ENCODE assay signal across 9 cellular contexts in genomic region chr7:29102554-29103151, GRCh38. TPM values are rescaled to one million over a fixed set of nuclear protein-coding genes. Genes with fewer than 3 reads are reported as not detected.
DNase-seq lines count a peak whose midpoint lies in the region; ATAC-seq and TF ChIP-seq lines count a peak whose summit lies in the region.
"Had no signal": no experiment of that assay in that cellular context is flagged by ENCODE, and none has a peak within 500 bp of the region (broad histone marks: within the 10 kb centered on the region; RNA-seq: fewer than 3 reads in every experiment).

No MANE protein-coding gene starts in this region.

- H3K36me3 Mint-ChIP-seq in natural killer cell = no peaks in the 10 kb centered on the region

- H3K27ac Mint-ChIP-seq in natural killer cell = no peak overlapping the region
- H3K27ac Mint-ChIP-seq: dendritic cell treated with granulocyte-macrophage colony-stimulating factor and Interleukin-4, amounts not matched to agents 40 ng/mL and 50 ng/mL, for 4 days had no signal

- H3K27ac ChIP-seq in 22Rv1 = no peak overlapping the region
- H3K27ac ChIP-seq in VCaP = no peak overlapping the region

- TF ChIP-seq CTCF in 22Rv1 (IDR thresholded peaks at IDR 0.05) (peak; percentile 89), VCaP (conservative IDR thresholded peaks at IDR 0.05) (peak; percentile 84), natural killer cell (IDR thresholded peaks at IDR 0.05) (peak; percentile 63)

- peak in 2 of 3 donors; percentile 63 to 72 for ATAC-seq in natural killer cell

- intact Hi-C loops in natural killer cell (cut with micrococcal nuclease) = loop anchor here (1.0 kb wide), 3 partner anchors 146 to 180 kb away; no protein-coding TSS in a partner anchor

- no peak overlapping the region for H3K4me3 Mint-ChIP-seq in natural killer cell
- H3K4me3 Mint-ChIP-seq: dendritic cell treated with granulocyte-macrophage colony-stimulating factor and Interleukin-4, amounts not matched to agents 40 ng/mL and 50 ng/mL, for 4 days had no signal

- peaks cover 5 to 9% of the 10 kb centered on the region in 2 donors for H3K4me1 Mint-ChIP-seq in natural killer cell

- H3K9me3 Mint-ChIP-seq in natural killer cell = no peaks in the 10 kb centered on the region
- H3K9me3 Mint-ChIP-seq: dendritic cell treated with granulocyte-macrophage colony-stimulating factor and Interleukin-4, amounts not matched to agents 40 ng/mL and 50 ng/mL, for 4 days had no signal

- DNase-seq in GDM1 (lab: John Stamatoyannopoulos, UW) (peak; percentile 24), NCI-H1092 treated with DMSO at 0.1 percent for 48 hours (lab: John Stamatoyannopoulos, UW) (peak; percentile 79), fibroblast of gingiva (ENCODE audit: low read depth) (peak; percentile 55), natural killer cell (peak; percentile 21), KG1 (lab: John Stamatoyannopoulos, UW) (no peak), NCI-H187 treated with DMSO at 0.1 percent for 48 hours (lab: John Stamatoyannopoulos, UW) (no peak)

- H3K27me3 Mint-ChIP-seq in natural killer cell (ENCODE audit: low read depth in 2 of 2) = no peaks in the 10 kb centered on the region
- H3K27me3 Mint-ChIP-seq: dendritic cell treated with granulocyte-macrophage colony-stimulating factor and Interleukin-4, amounts not matched to agents 40 ng/mL and 50 ng/mL, for 4 days had no signal

RNA-seq across cellular contexts. Expression of gene CPVL, which starts 43.7 kb away (rescaled TPM):
- 10 to 100 TPM in 1 of 3 donors, 1 to 10 TPM in 2; 4.9 to 11.6 (median 9.8) TPM for total RNA-seq in natural killer cell

Comparison
In these comparisons a context has a peak if more than half of its experiments do, and no peak if none do; other contexts are left out.
1. DNase-seq: peak in GDM1 (single experiment), NCI-H1092 treated with DMSO at 0.1 percent for 48 hours (single experiment), fibroblast of gingiva (single experiment) and natural killer cell (single experiment); none in KG1 (single experiment) and NCI-H187 treated with DMSO at 0.1 percent for 48 hours (single experiment).
2. Peak in every context shown above with its lines, with median percentiles within 50 percentile points of each other: CTCF ChIP-seq.